In the genomic region with DNA sequence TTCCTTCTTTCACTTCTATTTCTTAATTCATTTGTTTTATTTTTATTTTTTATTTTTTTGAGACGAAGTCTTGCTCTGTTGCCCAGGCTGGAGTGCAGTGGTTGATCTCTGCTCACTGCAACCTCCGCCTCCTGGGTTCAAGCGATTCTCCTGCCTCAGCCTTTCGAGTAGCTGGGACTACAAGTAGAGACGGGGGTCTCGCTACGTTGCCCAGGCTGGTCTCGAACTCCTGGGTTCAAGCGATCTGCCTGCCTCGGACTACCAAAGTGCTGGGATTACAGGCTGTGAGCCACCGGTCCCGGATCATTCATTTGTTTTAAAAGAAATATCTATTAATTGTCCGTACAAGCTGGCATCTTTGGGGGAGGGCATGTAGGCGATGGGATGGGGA, we compare ENCODE assay signal across 8 cellular contexts. TPM values are rescaled to one million over a fixed set of nuclear protein-coding genes. Genes with fewer than 3 reads are reported as not detected.
DNase-seq lines count a peak whose midpoint lies in the region; ATAC-seq and TF ChIP-seq lines count a peak whose summit lies in the region.

No MANE protein-coding gene starts in this region.

- peaks cover 20% of the 10 kb centered on the region for H3K36me3 Mint-ChIP-seq in T-helper 2 cell treated with Interferon-gamma antibody and Interleukin-4, amounts not matched to agents 5 μg/mL and 100 μg/mL, for 36 hours (ENCODE audit: low read depth)
- no peaks in the 10 kb centered on the region for H3K36me3 Mint-ChIP-seq in WTC11
- peaks cover 4 to 5% (median 4%) of the 10 kb centered on the region in 3 donors for H3K36me3 Mint-ChIP-seq in immature natural killer cell

- peak overlapping the region; percentile 93 for H3K27ac Mint-ChIP-seq in T-helper 2 cell treated with Interferon-gamma antibody and Interleukin-4, amounts not matched to agents 5 μg/mL and 100 μg/mL, for 36 hours
- H3K27ac Mint-ChIP-seq in WTC11 (no peak overlapping the region), immature natural killer cell (peak overlapping the region; percentile 78 to 95 (median 94))

- H3K9me3 Mint-ChIP-seq in T-helper 2 cell treated with Interferon-gamma antibody and Interleukin-4, amounts not matched to agents 5 μg/mL and 100 μg/mL, for 36 hours: no peaks in the 10 kb centered on the region
- H3K9me3 Mint-ChIP-seq in WTC11 (no peaks in the 10 kb centered on the region), immature natural killer cell (peaks cover 0 to 2% (median 0%) of the 10 kb centered on the region in 6 donors)

- no peak for TF ChIP-seq CTCF in WTC11 (IDR thresholded peaks at IDR 0.05)

- no peak overlapping the region for H3K4me3 ChIP-seq in subcutaneous abdominal adipose tissue (ENCODE audit: low read depth in 1 of 5, low read length in 5 of 5)

- CTCF ChIA-PET in WTC11 (lab: Charles Lee): no interaction called here

- ATAC-seq in WTC11 (no peak), HG02870 (IDR thresholded peaks at IDR 0.05; ENCODE audit: unreplicated experiment) (no peak), HG03457 (IDR thresholded peaks at IDR 0.05; ENCODE audit: unreplicated experiment) (no peak)

- peaks cover 18% of the 10 kb centered on the region for H3K27me3 Mint-ChIP-seq in T-helper 2 cell treated with Interferon-gamma antibody and Interleukin-4, amounts not matched to agents 5 μg/mL and 100 μg/mL, for 36 hours (ENCODE audit: low read depth)
- H3K27me3 Mint-ChIP-seq in WTC11 (ENCODE audit: low read depth) (peaks cover 28% of the 10 kb centered on the region), immature natural killer cell (ENCODE audit: low read depth in 3 of 3) (peaks cover 0 to 18% (median 11%) of the 10 kb centered on the region in 3 donors)

- H3K27ac ChIP-seq in subcutaneous abdominal adipose tissue (ENCODE audit: low read depth, low read length): peak overlapping the region; percentile 10

- DNase-seq in T-helper 2 cell treated with Interferon-gamma antibody and Interleukin-4, amounts not matched to agents 5 μg/mL and 100 μg/mL, for 36 hours (ENCODE audit: low spot score): no peak
- DNase-seq in T-helper 2 cell: no peak
- no peak for DNase-seq in WTC11 (ENCODE audit: low spot score)
- DNase-seq in immature natural killer cell: no peak
- DNase-seq in stimulated activated naive CD4-positive, alpha-beta T cell (lab: John Stamatoyannopoulos, UW): no peak

- no peaks in the 10 kb centered on the region for H3K9me3 ChIP-seq in subcutaneous abdominal adipose tissue (ENCODE audit: control insufficient read depth in 5 of 5, low read length in 5 of 5)

- H3K4me1 Mint-ChIP-seq in T-helper 2 cell treated with Interferon-gamma antibody and Interleukin-4, amounts not matched to agents 5 μg/mL and 100 μg/mL, for 36 hours (ENCODE audit: low read depth): peaks cover 42% of the 10 kb centered on the region
- H3K4me1 Mint-ChIP-seq in WTC11: peaks cover 46% of the 10 kb centered on the region
- peaks cover 40 to 48% of the 10 kb centered on the region in 2 donors for H3K4me1 Mint-ChIP-seq in immature natural killer cell

- H3K4me3 Mint-ChIP-seq in T-helper 2 cell treated with Interferon-gamma antibody and Interleukin-4, amounts not matched to agents 5 μg/mL and 100 μg/mL, for 36 hours: peak overlapping the region; percentile 87
- peak overlapping the region; percentile 95 for H3K4me3 Mint-ChIP-seq in WTC11
- H3K4me3 Mint-ChIP-seq in immature natural killer cell: peak overlapping the region; percentile 89 to 95 (median 92)

- H3K4me1 ChIP-seq in subcutaneous abdominal adipose tissue (ENCODE audit: control insufficient read depth in 5 of 5, insufficient read depth in 5 of 5, low read length in 5 of 5): peaks cover 10 to 35% (median 29%) of the 10 kb centered on the region in 5 donors

- H3K9ac ChIP-seq in subcutaneous abdominal adipose tissue (ENCODE audit: low read length in 5 of 5): no peak overlapping the region

- H3K36me3 ChIP-seq in subcutaneous abdominal adipose tissue (ENCODE audit: control insufficient read depth in 5 of 5, insufficient read depth in 5 of 5, low read length in 5 of 5): peaks cover 0 to 10% (median 4%) of the 10 kb centered on the region in 5 donors

- H3K27me3 ChIP-seq in subcutaneous abdominal adipose tissue (ENCODE audit: control insufficient read depth in 5 of 5, insufficient read depth in 4 of 5, low read length in 5 of 5): peaks cover 0 to 22% (median 17%) of the 10 kb centered on the region in 5 donors

- POLR2A ChIA-PET in WTC11 (lab: Charles Lee): no interaction called here

TF ChIP-seq in WTC11, 78 proteins besides CTCF, POLR2A, EP300 and RAD21:
- TF ChIP-seq GTF2I (CRISPR knock-in tag; conservative IDR thresholded peaks at IDR 0.05) (0 out of 2 replicates have a peak, but pooled peaks have one; percentile 11), ZNF121 (CRISPR knock-in tag; IDR thresholded peaks at IDR 0.05) (peak; percentile 91)
- TF ChIP-seq, protein P1, sequence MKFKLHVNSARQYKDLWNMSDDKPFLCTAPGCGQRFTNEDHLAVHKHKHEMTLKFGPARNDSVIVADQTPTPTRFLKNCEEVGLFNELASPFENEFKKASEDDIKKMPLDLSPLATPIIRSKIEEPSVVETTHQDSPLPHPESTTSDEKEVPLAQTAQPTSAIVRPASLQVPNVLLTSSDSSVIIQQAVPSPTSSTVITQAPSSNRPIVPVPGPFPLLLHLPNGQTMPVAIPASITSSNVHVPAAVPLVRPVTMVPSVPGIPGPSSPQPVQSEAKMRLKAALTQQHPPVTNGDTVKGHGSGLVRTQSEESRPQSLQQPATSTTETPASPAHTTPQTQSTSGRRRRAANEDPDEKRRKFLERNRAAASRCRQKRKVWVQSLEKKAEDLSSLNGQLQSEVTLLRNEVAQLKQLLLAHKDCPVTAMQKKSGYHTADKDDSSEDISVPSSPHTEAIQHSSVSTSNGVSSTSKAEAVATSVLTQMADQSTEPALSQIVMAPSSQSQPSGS (CRISPR knock-in tag; IDR thresholded peaks at IDR 0.05; ENCODE audit: borderline replicate concordance, low read depth): no peak

RNA-seq across cellular contexts. Expression of a gene that starts 0.5 kb away (rescaled TPM):
- 8.3 to 10.4 TPM (median 10.3 TPM) in 3 replicates for total RNA-seq in WTC11 (2021)
- 1 to 10 TPM; 3.8 to 8.4 (median 8.3) TPM for polyA plus RNA-seq in immature natural killer cell

RNA-seq across cellular contexts. Expression of a gene that starts 4.4 kb away (rescaled TPM):
- total RNA-seq in WTC11 (2021): 5.5 to 5.6 TPM (median 5.5 TPM) in 3 replicates
- polyA plus RNA-seq in immature natural killer cell: not detected

RNA-seq across cellular contexts. Expression of a gene that starts 8.5 kb away (rescaled TPM):
- 28.9 to 36.7 TPM (median 30.8 TPM) in 3 replicates for total RNA-seq in WTC11 (2021)
- polyA plus RNA-seq in immature natural killer cell: 100 to 1,000 TPM in 1 of 3 donors, 10 to 100 TPM in 2; 64.1 to 119 (median 69.1) TPM

RNA-seq across cellular contexts. Expression of a gene that starts 18.9 kb away (rescaled TPM):
- 2,159 to 2,172 TPM (median 2,171 TPM) in 3 replicates for total RNA-seq in WTC11 (2021)
- 100 to 1,000 TPM; 185 to 309 (median 280) TPM for polyA plus RNA-seq in immature natural killer cell

RNA-seq across cellular contexts. Expression of a gene that starts 42.4 kb away (rescaled TPM):
- 131 to 139 TPM (median 132 TPM) in 3 replicates for total RNA-seq in WTC11 (2021)
- 1 to 10 TPM; 1.5 to 3.0 (median 1.8) TPM for polyA plus RNA-seq in immature natural killer cell
